8 cellular contexts compared by ENCODE assay signal in the genomic region with DNA sequence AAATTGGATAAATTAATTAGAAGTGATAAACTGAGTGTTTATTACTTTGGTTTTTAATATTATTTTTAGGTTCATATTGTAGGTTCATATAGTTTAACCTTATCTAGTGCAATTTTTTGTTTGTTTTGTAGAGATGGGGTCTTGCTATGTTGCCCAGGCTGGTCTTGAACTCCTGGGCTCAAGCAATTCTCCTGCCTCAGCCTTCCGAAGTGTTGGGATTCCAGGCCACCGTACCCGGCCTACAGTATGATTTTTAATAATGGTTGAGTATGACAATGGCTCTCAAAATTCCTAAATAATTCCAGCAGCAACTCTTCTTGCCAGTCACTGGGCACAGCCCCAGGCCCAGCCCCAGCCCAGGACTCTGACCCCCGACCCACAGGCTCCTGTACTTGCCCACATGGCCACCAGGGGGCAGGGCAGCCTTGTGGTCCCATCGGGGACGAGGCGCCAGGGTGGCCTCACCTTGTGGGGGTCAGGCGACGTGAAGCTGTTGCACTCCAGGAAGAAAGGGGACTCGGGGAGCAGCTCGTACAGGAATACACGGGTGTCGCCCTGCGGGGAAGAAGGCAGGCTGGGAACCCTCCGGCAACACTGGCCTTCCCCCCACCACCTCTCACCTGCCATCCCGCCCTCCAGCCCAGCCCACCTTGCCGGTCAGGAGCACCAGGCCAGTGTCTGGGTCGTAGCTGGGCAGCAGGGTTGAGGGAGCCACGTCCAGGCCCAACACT. TPM values are rescaled to one million over a fixed set of nuclear protein-coding genes. Genes with fewer than 3 reads are reported as not detected.
DNase-seq lines count a peak whose midpoint lies in the region; FAIRE-seq and TF ChIP-seq lines count a peak whose summit lies in the region.

No MANE protein-coding gene starts in this region.

- H3K9ac ChIP-seq in keratinocyte (ENCODE audit: control insufficient read depth, extremely low read depth, insufficient read depth, low read length), result no peak overlapping the region

- no peak overlapping the region for H3K4me3 Mint-ChIP-seq in T-helper 2 cell treated with Interferon-gamma antibody and Interleukin-4, amounts not matched to agents 5 μg/mL and 100 μg/mL, for 36 hours

- peaks cover 2% of the 10 kb centered on the region for H3K4me1 Mint-ChIP-seq in T-helper 2 cell treated with Interferon-gamma antibody and Interleukin-4, amounts not matched to agents 5 μg/mL and 100 μg/mL, for 36 hours (ENCODE audit: low read depth)

- peaks cover 5 to 22% of the 10 kb centered on the region in 2 experiments for H3K36me3 ChIP-seq in keratinocyte (ENCODE audit: control insufficient read depth in 2 of 2, extremely low read depth in 1 of 2, insufficient read depth in 2 of 2, low read length in 2 of 2)

- peak overlapping the region; percentile 67 for H3K27ac Mint-ChIP-seq in T-helper 2 cell treated with Interferon-gamma antibody and Interleukin-4, amounts not matched to agents 5 μg/mL and 100 μg/mL, for 36 hours

- no peaks in the 10 kb centered on the region for H3K27me3 ChIP-seq in keratinocyte (ENCODE audit: control insufficient read depth, extremely low read depth, insufficient read depth, low read length)

- H3K4me1 ChIP-seq in keratinocyte (ENCODE audit: control insufficient read depth, extremely low read depth, insufficient read depth, low read length), result no peaks in the 10 kb centered on the region

- DNase-seq in NCI-H510A treated with DMSO at 0.1 percent for 48 hours (lab: John Stamatoyannopoulos, UW), result peak; percentile 3
- no peak for DNase-seq in NCI-H510A (lab: John Stamatoyannopoulos, UW)
- peak; percentile 36 for DNase-seq in T-helper 2 cell treated with Interferon-gamma antibody and Interleukin-4, amounts not matched to agents 5 μg/mL and 100 μg/mL, for 36 hours (ENCODE audit: low spot score)
- no peak for DNase-seq in astrocyte of the cerebellum (ENCODE audit: low read depth)
- DNase-seq in keratinocyte (ENCODE audit: low read depth, low spot score), result no peak
- DNase-seq in stimulated activated CD4-positive, alpha-beta T cell treated with anti-CD3 and anti-CD28 coated beads, Interleukin-4, amount 100 ng/mL, for 48 hours (ENCODE audit: low read depth in 2 of 2), result peak; percentile 52 to 63
- DNase-seq in NCI-H187 treated with DMSO at 0.1 percent for 48 hours (lab: John Stamatoyannopoulos, UW), result no peak
- no peak for DNase-seq in amniotic stem cell (lab: John Stamatoyannopoulos, UW)

- TF ChIP-seq CTCF in astrocyte of the cerebellum (IDR thresholded peaks at IDR 0.05; ENCODE audit: low read depth, low read length, missing control alignments), result peak; percentile 90
- peak; percentile 80 to 92 (median 86) for TF ChIP-seq CTCF in keratinocyte (optimal IDR thresholded peaks at IDR 0.05 in 1 of 3, IDR thresholded peaks at IDR 0.05 in 1 of 3, conservative IDR thresholded peaks at IDR 0.05 in 1 of 3; ENCODE audit: extremely low read depth in 1 of 3, insufficient read depth in 2 of 3, low read length in 3 of 3)

- H3K9me3 ChIP-seq in keratinocyte (ENCODE audit: control insufficient read depth, low read depth, low read length), result no peaks in the 10 kb centered on the region

- no peaks in the 10 kb centered on the region for H4K20me1 ChIP-seq in keratinocyte (ENCODE audit: control insufficient read depth, extremely low read depth, insufficient read depth, low read length)

- H3K4me3 ChIP-seq in astrocyte of the cerebellum (ENCODE audit: low read depth, low read length) (no peak overlapping the region), keratinocyte (ENCODE audit: control insufficient read depth in 2 of 3, extremely low read depth in 1 of 3, insufficient read depth in 2 of 3, low read depth in 1 of 3, low read length in 3 of 3) (no peak overlapping the region)

- no peaks in the 10 kb centered on the region for H3K9me1 ChIP-seq in keratinocyte (ENCODE audit: control insufficient read depth, extremely low read depth, insufficient read depth, low read length)

- no peak overlapping the region for H3K4me2 ChIP-seq in keratinocyte (ENCODE audit: control insufficient read depth, extremely low read depth, insufficient read depth, low read depth, low read length)

- H3K27ac ChIP-seq in keratinocyte (ENCODE audit: control insufficient read depth, insufficient read depth, low read length), result no peak overlapping the region

- dilution Hi-C loops in keratinocyte (cut with MboI; ENCODE audit: extremely low pct_ligation_motif_present, low sequenced_read_pairs), result no loop called here

- FAIRE-seq in keratinocyte (lab: Jason Lieb, UNC), result no peak

- no peaks in the 10 kb centered on the region for H3K79me2 ChIP-seq in keratinocyte (ENCODE audit: control insufficient read depth, insufficient read depth, low read length)

- H3K27me3 Mint-ChIP-seq in T-helper 2 cell treated with Interferon-gamma antibody and Interleukin-4, amounts not matched to agents 5 μg/mL and 100 μg/mL, for 36 hours (ENCODE audit: low read depth), result no peaks in the 10 kb centered on the region

- in situ Hi-C loops in astrocyte of the cerebellum (cut with HindIII; ENCODE audit: low sequenced_read_pairs), result no loop called here

- H3K9me3 Mint-ChIP-seq in T-helper 2 cell treated with Interferon-gamma antibody and Interleukin-4, amounts not matched to agents 5 μg/mL and 100 μg/mL, for 36 hours, result no peaks in the 10 kb centered on the region

- peaks cover 34% of the 10 kb centered on the region for H3K36me3 Mint-ChIP-seq in T-helper 2 cell treated with Interferon-gamma antibody and Interleukin-4, amounts not matched to agents 5 μg/mL and 100 μg/mL, for 36 hours (ENCODE audit: low read depth)

- H2AFZ ChIP-seq in keratinocyte (ENCODE audit: control insufficient read depth, low read length), result no peak overlapping the region

RNA-seq across cellular contexts. Expression of a gene that starts 7.9 kb away (rescaled TPM):
- polyA plus RNA-seq in keratinocyte, result 25.0 to 41.2 TPM (median 32.7 TPM) in 3 replicates
- polyA plus RNA-seq in keratinocyte (2011; ENCODE audit: low read depth), result 22.4 TPM
- 15.6 and 27.6 TPM in 2 replicates for polyA plus RNA-seq in keratinocyte (2011; cell fraction: cytosol; rRNA removed)
- 29.2 and 38.2 TPM in 2 replicates for polyA plus RNA-seq in keratinocyte (2011; cell fraction: nucleus; rRNA removed)
- 33.9 and 36.4 TPM in 2 replicates for polyA plus RNA-seq in keratinocyte (2012; ENCODE audit: low replicate concordance)
- 7.3 to 8.6 TPM (median 8.0 TPM) in 3 replicates for polyA minus RNA-seq in keratinocyte
- polyA minus RNA-seq in keratinocyte (2011; cell fraction: cytosol; rRNA and poly(A)+ RNA removed), result 15.9 TPM
- polyA minus RNA-seq in keratinocyte (2011; cell fraction: nucleus; rRNA and poly(A)+ RNA removed), result 9.5 and 11.3 TPM in 2 replicates

RNA-seq across cellular contexts. Expression of a gene that starts 12.7 kb away (rescaled TPM):
- polyA plus RNA-seq in keratinocyte, result 0.37 to 1.1 TPM (median 0.46 TPM) in 3 replicates
- 4.4 TPM for polyA plus RNA-seq in keratinocyte (2011; ENCODE audit: low read depth)
- 0.29 and 0.88 TPM in 2 replicates for polyA plus RNA-seq in keratinocyte (2011; cell fraction: cytosol; rRNA removed)
- polyA plus RNA-seq in keratinocyte (2011; cell fraction: nucleus; rRNA removed), result 2.5 and 3.9 TPM in 2 replicates
- 0.71 and 6.3 TPM in 2 replicates for polyA plus RNA-seq in keratinocyte (2012; ENCODE audit: low replicate concordance)
- 0.59 to 0.99 TPM (median 0.80 TPM) in 3 replicates for polyA minus RNA-seq in keratinocyte
- polyA minus RNA-seq in keratinocyte (2011; cell fraction: cytosol; rRNA and poly(A)+ RNA removed), result 2.7 TPM
- polyA minus RNA-seq in keratinocyte (2011; cell fraction: nucleus; rRNA and poly(A)+ RNA removed), result 3.3 and 3.5 TPM in 2 replicates

RNA-seq across cellular contexts. Expression of a gene that starts 43.1 kb away (rescaled TPM):
- 0.63 to 2.3 TPM (median 1.0 TPM) in 3 replicates for polyA plus RNA-seq in keratinocyte
- 1.1 TPM for polyA plus RNA-seq in keratinocyte (2011; ENCODE audit: low read depth)
- 1.6 and 3.7 TPM in 2 replicates for polyA plus RNA-seq in keratinocyte (2011; cell fraction: cytosol; rRNA removed)
- polyA plus RNA-seq in keratinocyte (2011; cell fraction: nucleus; rRNA removed), result 4.6 and 5.9 TPM in 2 replicates
- polyA plus RNA-seq in keratinocyte (2012; ENCODE audit: low replicate concordance), result 2.9 and 5.1 TPM in 2 replicates
- polyA minus RNA-seq in keratinocyte, result 1.7 to 9.7 TPM (median 1.9 TPM) in 3 replicates
- polyA minus RNA-seq in keratinocyte (2011; cell fraction: cytosol; rRNA and poly(A)+ RNA removed), result 6.5 TPM
- 2.2 TPM in 2 replicates for polyA minus RNA-seq in keratinocyte (2011; cell fraction: nucleus; rRNA and poly(A)+ RNA removed)

RNA-seq across cellular contexts. Expression of a gene that starts 57.4 kb away (rescaled TPM):
- 8.4 to 12.5 TPM (median 12.2 TPM) in 3 replicates for polyA plus RNA-seq in keratinocyte
- polyA plus RNA-seq in keratinocyte (2011; ENCODE audit: low read depth), result 17.6 TPM
- polyA plus RNA-seq in keratinocyte (2011; cell fraction: cytosol; rRNA removed), result 5.3 and 7.6 TPM in 2 replicates
- polyA plus RNA-seq in keratinocyte (2011; cell fraction: nucleus; rRNA removed), result 46.0 and 55.4 TPM in 2 replicates
- 10.8 and 15.6 TPM in 2 replicates for polyA plus RNA-seq in keratinocyte (2012; ENCODE audit: low replicate concordance)
- polyA minus RNA-seq in keratinocyte, result 10.3 to 53.1 TPM (median 11.7 TPM) in 3 replicates
- polyA minus RNA-seq in keratinocyte (2011; cell fraction: cytosol; rRNA and poly(A)+ RNA removed), result 27.4 TPM
- polyA minus RNA-seq in keratinocyte (2011; cell fraction: nucleus; rRNA and poly(A)+ RNA removed), result 25.3 and 30.5 TPM in 2 replicates

Comparison
In these comparisons a context has a peak if more than half of its experiments do, and no peak if none do; other contexts are left out.
1. DNase-seq: peak in NCI-H510A treated with DMSO at 0.1 percent for 48 hours (single experiment), T-helper 2 cell treated with Interferon-gamma antibody and Interleukin-4, amounts not matched to agents 5 μg/mL and 100 μg/mL, for 36 hours (single experiment) and stimulated activated CD4-positive, alpha-beta T cell treated with anti-CD3 and anti-CD28 coated beads, Interleukin-4, amount 100 ng/mL, for 48 hours (2 of 2); none in NCI-H510A (single experiment), astrocyte of the cerebellum (single experiment), keratinocyte (single experiment), NCI-H187 treated with DMSO at 0.1 percent for 48 hours (single experiment) and amniotic stem cell (single experiment).